ENCODE assay signal across 12 cellular contexts in genomic region chr16:84042879-84043485, GRCh38.
DNase-seq lines count a peak whose midpoint lies in the region; ATAC-seq and TF ChIP-seq lines count a peak whose summit lies in the region.
"Had no signal": no experiment of that assay in that cellular context is flagged by ENCODE, and none has a peak within 500 bp of the region (broad histone marks: within the 10 kb centered on the region; RNA-seq: fewer than 3 reads in every experiment).

No MANE protein-coding gene starts in this region.

- DNase-seq in NCI-H69 (lab: John Stamatoyannopoulos, UW) (peak; percentile 70), left kidney (ENCODE audit: low read depth, low spot score) (peak; percentile 85), NOMO-1 treated with dmso at 0.1 percent for 144 hours (lab: John Stamatoyannopoulos, UW; ENCODE audit: unreplicated experiment) (no peak), MV-4-11 (lab: John Stamatoyannopoulos, UW) (no peak)
- DNase-seq: DND-41; glutamatergic neuron; NK-92 treated with Interleukin-12 subunit alpha and Interleukin-12 subunit beta, amount 100 ng/mL, for 24 hours had no signal

- peaks cover 0 to 47% (median 0%) of the 10 kb centered on the region in 11 experiments; a peak in 6 of 22 replicates for H3K27me3 ChIP-seq in BLaER1 treated with 17β-estradiol and CSF1 and Interleukin-3, amounts not matched to agents 10 nM and 100 nM
- no peaks in the 10 kb centered on the region for H3K27me3 ChIP-seq in Loucy (ENCODE audit: insufficient read depth, low read length, poor library complexity, severe bottlenecking)

- no peak overlapping the region for H2AFZ ChIP-seq in Loucy (ENCODE audit: low read length)

- H3K4me2 ChIP-seq in BLaER1 treated with 17β-estradiol and CSF1 and Interleukin-3, amounts not matched to agents 10 nM and 100 nM = peak overlapping the region in 8 of 11 experiments; percentile 3 to 50 (median 20); a peak in 9 of 22 replicates
- peak overlapping the region; percentile 49 for H3K4me2 ChIP-seq in Loucy (ENCODE audit: low read depth, low read length, poor library complexity, severe bottlenecking)

- H3K9me2 ChIP-seq in Loucy (replicated peaks; ENCODE audit: low read depth, low read length) = no peaks in the 10 kb centered on the region

- H3K9me3 ChIP-seq in BLaER1 treated with 17β-estradiol and CSF1 and Interleukin-3, amounts not matched to agents 10 nM and 100 nM (replicated peaks in 1 of 11) = no peaks in the 10 kb centered on the region
- no peaks in the 10 kb centered on the region for H3K9me3 ChIP-seq in Loucy (ENCODE audit: insufficient read depth, low read depth, low read length)

- H3K27ac ChIP-seq in BLaER1 treated with 17β-estradiol and CSF1 and Interleukin-3, amounts not matched to agents 10 nM and 100 nM = no peak overlapping the region

- no peak for ATAC-seq in GM21360 (IDR thresholded peaks at IDR 0.05; ENCODE audit: unreplicated experiment)
- no peak for ATAC-seq in HG03108 (IDR thresholded peaks at IDR 0.05; ENCODE audit: unreplicated experiment)

- H3K9ac ChIP-seq in BLaER1 treated with 17β-estradiol and CSF1 and Interleukin-3, amounts not matched to agents 10 nM and 100 nM = no peak overlapping the region
- no peak overlapping the region for H3K9ac ChIP-seq in Loucy (ENCODE audit: low read depth, low read length, poor library complexity, severe bottlenecking)

- H3K36me3 ChIP-seq in BLaER1 treated with 17β-estradiol and CSF1 and Interleukin-3, amounts not matched to agents 10 nM and 100 nM = peaks cover 0 to 7% (median 3%) of the 10 kb centered on the region in 11 experiments; a peak in 1 of 22 replicates
- no peaks in the 10 kb centered on the region for H3K36me3 ChIP-seq in Loucy (ENCODE audit: insufficient read depth, low read length)

- no peaks in the 10 kb centered on the region for H3F3A ChIP-seq in Loucy (ENCODE audit: low read depth)

- no peaks in the 10 kb centered on the region for H3K79me2 ChIP-seq in Loucy (ENCODE audit: insufficient read depth, low read length)

- peaks cover 0 to 51% (median 8%) of the 10 kb centered on the region in 11 experiments; a peak in 7 of 22 replicates for H4K20me1 ChIP-seq in BLaER1 treated with 17β-estradiol and CSF1 and Interleukin-3, amounts not matched to agents 10 nM and 100 nM
- no peaks in the 10 kb centered on the region for H4K20me1 ChIP-seq in Loucy (ENCODE audit: insufficient read depth, low read length, poor library complexity, severe bottlenecking)

- H3K4me1 ChIP-seq in BLaER1 treated with 17β-estradiol and CSF1 and Interleukin-3, amounts not matched to agents 10 nM and 100 nM = peaks cover 0 to 23% (median 6%) of the 10 kb centered on the region in 10 experiments; a peak in 9 of 20 replicates
- peaks cover 16% of the 10 kb centered on the region for H3K4me1 ChIP-seq in Loucy (ENCODE audit: insufficient read depth, low read length, poor library complexity, severe bottlenecking)

- no peak overlapping the region for H3K4me3 ChIP-seq in BLaER1 treated with 17β-estradiol and CSF1 and Interleukin-3, amounts not matched to agents 10 nM and 100 nM
- H3K4me3 ChIP-seq in Loucy (ENCODE audit: low read length, poor library complexity, severe bottlenecking) = peak overlapping the region; percentile 9
- H3K4me3 ChIP-seq: GM12878 had no signal

- TF ChIP-seq CTCF in Loucy (conservative IDR thresholded peaks at IDR 0.05; ENCODE audit: low read length) = no peak

Comparison
In these comparisons a context has a peak if more than half of its experiments do, and no peak if none do; other contexts are left out.
1. DNase-seq: peak in NCI-H69 (single experiment) and left kidney (single experiment); none in NOMO-1 treated with dmso at 0.1 percent for 144 hours (single experiment) and MV-4-11 (single experiment).